ENCODE assay signal across 28 cellular contexts in the genomic region with DNA sequence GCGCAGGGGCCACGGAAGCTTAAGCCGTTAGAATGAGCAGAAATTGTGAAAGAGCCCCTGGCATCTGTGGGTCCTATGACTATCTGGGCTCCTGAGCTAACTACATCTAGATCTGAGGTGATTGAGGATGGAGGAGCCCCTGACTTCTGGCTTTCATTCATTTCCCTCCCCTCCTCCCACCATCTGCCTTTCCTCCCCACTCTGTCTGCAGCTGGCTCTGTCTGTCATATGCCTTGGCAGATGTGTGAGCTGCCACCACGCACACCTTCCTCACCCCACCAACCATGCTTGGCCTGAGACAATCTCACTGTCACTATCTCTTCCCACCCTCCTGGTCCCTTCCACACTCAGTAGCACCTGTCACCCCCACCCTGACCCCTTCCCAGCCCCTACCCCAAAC. TPM values are rescaled to one million over a fixed set of nuclear protein-coding genes. Genes with fewer than 3 reads are reported as not detected.
DNase-seq lines count a peak whose midpoint lies in the region; ATAC-seq and FAIRE-seq lines count a peak whose summit lies in the region.
"Had no signal": no experiment of that assay in that cellular context is flagged by ENCODE, and none has a peak within 500 bp of the region (broad histone marks: within the 10 kb centered on the region; RNA-seq: fewer than 3 reads in every experiment).

No MANE protein-coding gene starts in this region.

- peaks cover 0 to 97% (median 0%) of the 10 kb centered on the region in 11 experiments; a peak in 9 of 22 replicates for H3K36me3 ChIP-seq in BLaER1 treated with 17β-estradiol and CSF1 and Interleukin-3, amounts not matched to agents 10 nM and 100 nM
- H3K36me3 ChIP-seq in SJCRH30 = no peaks in the 10 kb centered on the region
- H3K36me3 ChIP-seq: BLaER1, SJSA1 had no signal

- H3K4me3 ChIP-seq in BLaER1 treated with 17β-estradiol and CSF1 and Interleukin-3, amounts not matched to agents 10 nM and 100 nM = peak overlapping the region in 3 of 10 experiments; percentile 63 to 82 (median 73); a peak in 6 of 20 replicates
- H3K4me3 ChIP-seq in SJCRH30 = no peak overlapping the region
- H3K4me3 ChIP-seq: BLaER1, SJSA1 had no signal

- peak overlapping the region in 1 of 11 experiments; percentile 8; a peak in 2 of 22 replicates for H3K27ac ChIP-seq in BLaER1 treated with 17β-estradiol and CSF1 and Interleukin-3, amounts not matched to agents 10 nM and 100 nM
- H3K27ac ChIP-seq in SJCRH30 = no peak overlapping the region
- H3K27ac ChIP-seq: BLaER1, HL-60, SJSA1 had no signal

- DNase-seq in HTR-8/SVneo (ENCODE audit: insufficient read length, low spot score) (no peak), SJCRH30 (peak; percentile 84 to 88), myocyte (ENCODE audit: low read depth) (peak; percentile 18), urothelium cell line (ENCODE audit: low spot score) (no peak)
- DNase-seq: CD4-positive, alpha-beta memory T cell; COR-L47; DMS79; GF-D8; NCI-H1092; NCI-H1436 treated with DMSO at 0.1 percent for 48 hours; NCI-H2029 treated with DMSO at 0.1 percent for 48 hours; NCI-H526; NCI-H82; NK-92 treated with Interleukin-12 subunit alpha and Interleukin-12 subunit beta, amount 100 ng/mL, for 24 hours; PC-3; T-cell had no signal

- peak; percentile 31 for FAIRE-seq in HTR-8/SVneo (lab: Jason Lieb, UNC)
- FAIRE-seq in urothelium cell line (lab: Jason Lieb, UNC) = no peak
- FAIRE-seq: A204.1, GM12892, H54 had no signal

- peaks cover 0 to 84% (median 0%) of the 10 kb centered on the region in 11 experiments; a peak in 7 of 22 replicates for H4K20me1 ChIP-seq in BLaER1 treated with 17β-estradiol and CSF1 and Interleukin-3, amounts not matched to agents 10 nM and 100 nM
- H4K20me1 ChIP-seq: BLaER1 had no signal

- no peak for ATAC-seq in HG03520 (IDR thresholded peaks at IDR 0.05; ENCODE audit: unreplicated experiment)
- no peak for ATAC-seq in GM21515 (IDR thresholded peaks at IDR 0.05; ENCODE audit: unreplicated experiment)
- ATAC-seq: PC-3, T-cell had no signal

- peaks cover 0 to 100% (median 71%) of the 10 kb centered on the region in 10 experiments; a peak in 19 of 20 replicates for H3K4me1 ChIP-seq in BLaER1 treated with 17β-estradiol and CSF1 and Interleukin-3, amounts not matched to agents 10 nM and 100 nM
- H3K4me1 ChIP-seq in SJCRH30 = peaks cover 6% of the 10 kb centered on the region; the same call in 1 of the 2 replicates
- H3K4me1 ChIP-seq: BLaER1, SJSA1 had no signal

- H3K9me3 ChIP-seq in BLaER1 treated with 17β-estradiol and CSF1 and Interleukin-3, amounts not matched to agents 10 nM and 100 nM (replicated peaks in 1 of 11) = 0 out of 22 replicates have a peak, but pooled peaks cover 0 to 7% (median 0%) of the 10 kb centered on the region in 11 experiments
- H3K9me3 ChIP-seq in SJCRH30 (replicated peaks) = no peaks in the 10 kb centered on the region
- H3K9me3 ChIP-seq: BLaER1, SJSA1 had no signal

- no peaks in the 10 kb centered on the region for H3K27me3 ChIP-seq in BLaER1 treated with 17β-estradiol and CSF1 and Interleukin-3, amounts not matched to agents 10 nM and 100 nM
- peaks cover 13% of the 10 kb centered on the region for H3K27me3 ChIP-seq in SJCRH30
- H3K27me3 ChIP-seq: BLaER1 had no signal

- H3K9ac ChIP-seq in BLaER1 treated with 17β-estradiol and CSF1 and Interleukin-3, amounts not matched to agents 10 nM and 100 nM = peak overlapping the region in 3 of 11 experiments; percentile 76 to 88 (median 84); a peak in 4 of 22 replicates
- H3K9ac ChIP-seq: BLaER1 had no signal

- H3K4me2 ChIP-seq in BLaER1 treated with 17β-estradiol and CSF1 and Interleukin-3, amounts not matched to agents 10 nM and 100 nM = peak overlapping the region in 8 of 11 experiments; percentile 4 to 98 (median 88); a peak in 10 of 22 replicates
- H3K4me2 ChIP-seq: BLaER1 had no signal

RNA-seq across cellular contexts. Expression of a gene that starts 5.1 kb away (rescaled TPM):
- total RNA-seq in SJCRH30 (2014; rRNA removed; shearing (Covaris generic)) = 0.22 TPM in 1 of 2 replicates, not detected in the other
- not detected in 2 replicates for total RNA-seq in myocyte
- not detected for polyA plus RNA-seq in myocyte (2012)
- total RNA-seq: CD4-positive, alpha-beta memory T cell; PC-3; RPMI7951; SJSA1 had no signal
- polyA plus RNA-seq: AG04450; CD4-positive, alpha-beta memory T cell had no signal

RNA-seq across cellular contexts. Expression of a gene that starts 26.4 kb away (rescaled TPM):
- not detected in 2 replicates for total RNA-seq in SJCRH30 (2014; rRNA removed; shearing (Covaris generic))
- total RNA-seq in myocyte = not detected in 2 replicates
- polyA plus RNA-seq in myocyte (2012) = not detected
- total RNA-seq: CD4-positive, alpha-beta memory T cell; PC-3; Right ventricle myocardium inferior; RPMI7951; SJSA1 had no signal
- polyA plus RNA-seq: AG04450; CD4-positive, alpha-beta memory T cell had no signal

RNA-seq across cellular contexts. Expression of a gene that starts 51.1 kb away (rescaled TPM):
- not detected in 2 replicates for total RNA-seq in SJCRH30 (2014; rRNA removed; shearing (Covaris generic))
- total RNA-seq in myocyte = not detected in 2 replicates
- polyA plus RNA-seq in myocyte (2012) = not detected
- total RNA-seq: CD4-positive, alpha-beta memory T cell; PC-3; Right ventricle myocardium inferior; RPMI7951; SJSA1; T-cell had no signal
- polyA plus RNA-seq: AG04450; CD4-positive, alpha-beta memory T cell had no signal

Comparison
In these comparisons a context has a peak if more than half of its experiments do, and no peak if none do; other contexts are left out.
1. DNase-seq: peak in SJCRH30 (2 of 2) and myocyte (single experiment); none in HTR-8/SVneo (single experiment) and urothelium cell line (single experiment).